15 cellular contexts compared by ENCODE assay signal in the genomic region with DNA sequence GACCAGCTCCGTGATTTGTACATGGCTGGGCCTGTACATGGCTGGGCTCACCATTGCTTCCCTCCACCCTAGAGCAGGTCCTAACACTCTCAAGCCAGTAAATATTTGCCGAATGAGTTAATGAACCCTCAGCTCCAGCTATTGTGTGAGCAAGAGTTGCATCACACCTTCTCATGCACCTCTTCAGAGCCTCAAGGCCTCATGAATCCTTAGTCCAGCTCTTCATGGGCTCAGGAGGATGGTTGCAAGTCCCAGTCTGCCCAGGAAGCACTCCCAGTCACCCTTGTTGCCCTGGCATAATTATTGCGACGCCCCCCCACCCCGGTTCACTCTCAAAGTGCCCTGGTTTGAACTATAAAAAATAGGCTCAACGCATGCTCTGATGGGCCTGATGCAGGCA. TPM values are rescaled to one million over a fixed set of nuclear protein-coding genes. Genes with fewer than 3 reads are reported as not detected.
"Had no signal": no experiment of that assay in that cellular context is flagged by ENCODE, and none has a peak within 500 bp of the region (broad histone marks: within the 10 kb centered on the region; RNA-seq: fewer than 3 reads in every experiment).

No MANE protein-coding gene starts in this region.

- H3K4me3 Mint-ChIP-seq: nephron progenitor cell, T-helper 17 cell had no signal

- ATAC-seq: psoas muscle, T-helper 17 cell had no signal

- DNase-seq: activated CD4-positive, alpha-beta T cell treated with anti-CD3 and anti-CD28 coated beads, Interleukin-2, amount 50 U/mL, for 4 hours; activated T-cell treated with anti-CD3 and anti-CD28 coated beads, Interleukin-2, amount 50 U/mL, for 48 hours; mesenchymal stem cell; nephron progenitor cell; psoas muscle; sigmoid colon; stimulated activated CD4-positive, alpha-beta T cell treated with anti-CD3 and anti-CD28 coated beads, Interleukin-2, amount 100 ng/mL, for 24 hours; stimulated activated naive CD4-positive, alpha-beta T cell treated with Interleukin-2 at 50 U/mL for 16 hours; T-helper 17 cell; trophoblast cell had no signal

- H3K4me1 ChIP-seq: ascending aorta, psoas muscle had no signal

- H3K27me3 ChIP-seq: ascending aorta had no signal

- H3K9me3 Mint-ChIP-seq: nephron progenitor cell had no signal

- H3K27ac Mint-ChIP-seq: nephron progenitor cell, T-helper 17 cell had no signal

- H3K27ac ChIP-seq: ascending aorta, cardiac muscle cell, psoas muscle, sigmoid colon had no signal

RNA-seq across cellular contexts. Expression of gene SLC35G4, which starts 49.6 kb away (rescaled TPM):
- total RNA-seq: ascending aorta, cardiac muscle cell, epithelial cell of proximal tubule, glomerular endothelial cell, omental fat pad, psoas muscle, sigmoid colon, T-helper 17 cell had no signal
- polyA plus RNA-seq: cardiac muscle cell, psoas muscle, sigmoid colon had no signal
